30 cellular contexts compared by ENCODE assay signal in genomic region chr5:2610986-2611385, GRCh38.
"Had no signal": no experiment of that assay in that cellular context is flagged by ENCODE, and none has a peak within 500 bp of the region (broad histone marks: within the 10 kb centered on the region; RNA-seq: fewer than 3 reads in every experiment).

No MANE protein-coding gene starts in this region.

- ATAC-seq: activated naive CD4-positive, alpha-beta T cell treated with anti-CD3 and anti-CD28 coated beads, Interleukin-2, amount 50 U/mL, for 72 hours; activated naive CD8-positive, alpha-beta T cell treated with anti-CD3 and anti-CD28 coated beads, Interleukin-2, amount 50 U/mL, for 24 hours; activated T-cell treated with anti-CD3 and anti-CD28 coated beads, Interleukin-2, amount 50 U/mL, for 4 hours; activated T-cell treated with anti-CD3 and anti-CD28 coated beads, Interleukin-2, amount 50 U/mL, for 72 hours; activated T-helper 17 cell treated with anti-CD3 and anti-CD28 coated beads, Interleukin-2, amount 50 U/mL, for 72 hours; body of pancreas had no signal

- H3K27ac ChIP-seq: adrenal gland, ascending aorta, body of pancreas, brain microvascular endothelial cell, breast epithelium, cardiac muscle cell had no signal

- H3K27me3 ChIP-seq: adrenal gland, ascending aorta, body of pancreas, brain microvascular endothelial cell, breast epithelium, cardiac muscle cell had no signal

- H3K4me1 ChIP-seq: adrenal gland, ascending aorta, body of pancreas, breast epithelium had no signal

- H3K4me3 ChIP-seq: adrenal gland, ascending aorta, body of pancreas, breast epithelium, cardiac muscle cell had no signal

- H3K36me3 ChIP-seq: adrenal gland, ascending aorta, brain microvascular endothelial cell, breast epithelium, cardiac muscle cell had no signal

- H3K9me3 ChIP-seq: adrenal gland, ascending aorta, body of pancreas had no signal

- DNase-seq: activated effector memory CD4-positive, alpha-beta T cell treated with anti-CD3 and anti-CD28 coated beads, Interleukin-2, amount 50 U/mL, for 16 hours; activated effector memory CD4-positive, alpha-beta T cell treated with Interleukin-2 at 50 U/mL for 16 hours; activated gamma-delta T cell; activated gamma-delta T cell treated with Interleukin-2 at 50 U/mL for 16 hours; activated naive CD4-positive, alpha-beta T cell; activated naive CD4-positive, alpha-beta T cell treated with anti-CD3 and anti-CD28 coated beads for 36 hours; activated naive CD4-positive, alpha-beta T cell treated with anti-CD3 and anti-CD28 coated beads, Interleukin-2, amount 10 ng/mL, durations not matched to agents 7 days and 5 days; activated naive CD4-positive, alpha-beta T cell treated with anti-CD3 and anti-CD28 coated beads, Interleukin-2, amount 50 U/mL, for 16 hours; activated naive CD4-positive, alpha-beta T cell treated with Interleukin-2 at 50 U/mL for 16 hours; activated naive CD8-positive, alpha-beta T cell treated with anti-CD3 and anti-CD28 coated beads for 36 hours; activated naive CD8-positive, alpha-beta T cell treated with anti-CD3 and anti-CD28 coated beads, Interleukin-2, amount 10 ng/mL, durations not matched to agents 7 days and 5 days; activated naive CD8-positive, alpha-beta T cell treated with anti-CD3 and anti-CD28 coated beads, Interleukin-2, amount 50 U/mL, for 24 hours; activated T-cell treated with anti-CD3 and anti-CD28 coated beads, Interleukin-2, amount 50 U/mL, for 1 hour; activated T-cell treated with anti-CD3 and anti-CD28 coated beads, Interleukin-2, amount 50 U/mL, for 24 hours; activated T-cell treated with anti-CD3 and anti-CD28 coated beads, Interleukin-2, amount 50 U/mL, for 4 hours; activated T-cell treated with anti-CD3 and anti-CD28 coated beads, Interleukin-2, amount 50 U/mL, for 48 hours; activated T-cell treated with anti-CD3 and anti-CD28 coated beads, Interleukin-2, amount 50 U/mL, for 72 hours; amniotic stem cell; amygdala; aorta; body of pancreas; brain microvascular endothelial cell; central memory CD4-positive, alpha-beta T cell; cerebellar nuclear complex had no signal
